2 cellular contexts compared by ENCODE assay signal in the genomic region with DNA sequence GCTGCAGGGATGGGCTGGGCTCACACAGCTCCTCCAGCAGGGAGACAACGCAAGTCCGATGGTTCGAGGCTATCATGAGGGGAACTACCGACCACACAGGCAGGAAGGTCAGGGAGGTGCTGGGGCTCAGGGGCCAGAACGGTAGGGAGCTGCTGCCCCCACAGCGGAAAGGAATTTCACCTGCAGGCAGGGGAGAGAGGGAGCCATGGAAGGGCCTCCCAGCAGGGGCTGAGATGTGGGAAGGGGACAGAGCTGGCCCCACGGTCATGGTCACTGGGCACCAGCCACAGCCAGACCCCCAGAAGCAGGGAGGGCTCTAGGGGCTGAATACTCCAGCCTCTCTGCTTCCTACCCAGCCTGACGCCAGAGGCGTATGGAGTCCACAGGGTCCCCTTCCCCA.
TF ChIP-seq lines count a peak whose summit lies in the region.

No MANE protein-coding gene starts in this region.

TF ChIP-seq in IMR-90, 13 proteins besides CTCF, POLR2A, EP300 and RAD21:
- TF ChIP-seq RFX5 (IDR thresholded peaks at IDR 0.05; ENCODE audit: low read depth, low read length) (no peak), MAFK (IDR thresholded peaks at IDR 0.05; ENCODE audit: low read depth, low read length) (no peak), MAZ (IDR thresholded peaks at IDR 0.05; ENCODE audit: borderline replicate concordance, low read depth, low read length) (no peak), ELK1 (IDR thresholded peaks at IDR 0.05; ENCODE audit: borderline replicate concordance, low read depth, low read length) (no peak), BHLHE40 (IDR thresholded peaks at IDR 0.05; ENCODE audit: low read depth, low read length) (no peak), CHD1 (IDR thresholded peaks at IDR 0.05; ENCODE audit: low read depth, low read length) (no peak), CEBPB (IDR thresholded peaks at IDR 0.05; ENCODE audit: low read depth, low read length) (no peak), SMC3 (IDR thresholded peaks at IDR 0.05; ENCODE audit: low read depth, low read length) (no peak), MXI1 (IDR thresholded peaks at IDR 0.05; ENCODE audit: borderline replicate concordance, low read depth, low read length) (no peak), FOS (IDR thresholded peaks at IDR 0.05; ENCODE audit: low read depth, low read length) (no peak), NFE2L2 (IDR thresholded peaks at IDR 0.05; ENCODE audit: low read depth, low read length) (no peak), RCOR1 (IDR thresholded peaks at IDR 0.05; ENCODE audit: insufficient replicate concordance, low read length) (no peak)
- TF ChIP-seq, protein P1, sequence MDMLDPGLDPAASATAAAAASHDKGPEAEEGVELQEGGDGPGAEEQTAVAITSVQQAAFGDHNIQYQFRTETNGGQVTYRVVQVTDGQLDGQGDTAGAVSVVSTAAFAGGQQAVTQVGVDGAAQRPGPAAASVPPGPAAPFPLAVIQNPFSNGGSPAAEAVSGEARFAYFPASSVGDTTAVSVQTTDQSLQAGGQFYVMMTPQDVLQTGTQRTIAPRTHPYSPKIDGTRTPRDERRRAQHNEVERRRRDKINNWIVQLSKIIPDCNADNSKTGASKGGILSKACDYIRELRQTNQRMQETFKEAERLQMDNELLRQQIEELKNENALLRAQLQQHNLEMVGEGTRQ (IDR thresholded peaks at IDR 0.05; ENCODE audit: low read depth, low read length): no peak
TF ChIP-seq in IMR-90: peak in this region for 0.

TF ChIP-seq in H1, 55 proteins besides CTCF, POLR2A, EP300 and RAD21:
- TF ChIP-seq BCL11A (IDR thresholded peaks at IDR 0.05; ENCODE audit: low read depth in 2 of 2, low read length in 2 of 2) (no peak), SAP30 (IDR thresholded peaks at IDR 0.05; ENCODE audit: insufficient read depth, insufficient replicate concordance, low read length) (no peak), TAF1 (IDR thresholded peaks at IDR 0.05; ENCODE audit: low read depth, low read length) (no peak), HDAC2 (IDR thresholded peaks at IDR 0.05; ENCODE audit: borderline replicate concordance in 1 of 2, low read depth in 2 of 2, low read length in 2 of 2) (no peak), YY1 (IDR thresholded peaks at IDR 0.05; ENCODE audit: low read depth, low read length) (no peak), MAFK (IDR thresholded peaks at IDR 0.05; ENCODE audit: low read depth, low read length) (no peak), SRF (IDR thresholded peaks at IDR 0.05; ENCODE audit: low read depth, low read length) (no peak), NRF1 (IDR thresholded peaks at IDR 0.05; ENCODE audit: low read depth, low read length) (no peak), RNF2 (IDR thresholded peaks at IDR 0.05; ENCODE audit: borderline replicate concordance, low read depth, low read length, missing control alignments, poor library complexity, severe bottlenecking) (no peak), BACH1 (IDR thresholded peaks at IDR 0.05; ENCODE audit: low read length) (no peak), TAF7 (optimal IDR thresholded peaks at IDR 0.05; ENCODE audit: borderline replicate concordance, low read depth, low read length) (no peak), CREB1 (IDR thresholded peaks at IDR 0.05) (no peak), PHF8 (conservative IDR thresholded peaks at IDR 0.05; ENCODE audit: low read depth, low read length) (no peak), HDAC6 (IDR thresholded peaks at IDR 0.05; ENCODE audit: low read depth, low read length) (no peak)
- TF ChIP-seq, protein P2, sequence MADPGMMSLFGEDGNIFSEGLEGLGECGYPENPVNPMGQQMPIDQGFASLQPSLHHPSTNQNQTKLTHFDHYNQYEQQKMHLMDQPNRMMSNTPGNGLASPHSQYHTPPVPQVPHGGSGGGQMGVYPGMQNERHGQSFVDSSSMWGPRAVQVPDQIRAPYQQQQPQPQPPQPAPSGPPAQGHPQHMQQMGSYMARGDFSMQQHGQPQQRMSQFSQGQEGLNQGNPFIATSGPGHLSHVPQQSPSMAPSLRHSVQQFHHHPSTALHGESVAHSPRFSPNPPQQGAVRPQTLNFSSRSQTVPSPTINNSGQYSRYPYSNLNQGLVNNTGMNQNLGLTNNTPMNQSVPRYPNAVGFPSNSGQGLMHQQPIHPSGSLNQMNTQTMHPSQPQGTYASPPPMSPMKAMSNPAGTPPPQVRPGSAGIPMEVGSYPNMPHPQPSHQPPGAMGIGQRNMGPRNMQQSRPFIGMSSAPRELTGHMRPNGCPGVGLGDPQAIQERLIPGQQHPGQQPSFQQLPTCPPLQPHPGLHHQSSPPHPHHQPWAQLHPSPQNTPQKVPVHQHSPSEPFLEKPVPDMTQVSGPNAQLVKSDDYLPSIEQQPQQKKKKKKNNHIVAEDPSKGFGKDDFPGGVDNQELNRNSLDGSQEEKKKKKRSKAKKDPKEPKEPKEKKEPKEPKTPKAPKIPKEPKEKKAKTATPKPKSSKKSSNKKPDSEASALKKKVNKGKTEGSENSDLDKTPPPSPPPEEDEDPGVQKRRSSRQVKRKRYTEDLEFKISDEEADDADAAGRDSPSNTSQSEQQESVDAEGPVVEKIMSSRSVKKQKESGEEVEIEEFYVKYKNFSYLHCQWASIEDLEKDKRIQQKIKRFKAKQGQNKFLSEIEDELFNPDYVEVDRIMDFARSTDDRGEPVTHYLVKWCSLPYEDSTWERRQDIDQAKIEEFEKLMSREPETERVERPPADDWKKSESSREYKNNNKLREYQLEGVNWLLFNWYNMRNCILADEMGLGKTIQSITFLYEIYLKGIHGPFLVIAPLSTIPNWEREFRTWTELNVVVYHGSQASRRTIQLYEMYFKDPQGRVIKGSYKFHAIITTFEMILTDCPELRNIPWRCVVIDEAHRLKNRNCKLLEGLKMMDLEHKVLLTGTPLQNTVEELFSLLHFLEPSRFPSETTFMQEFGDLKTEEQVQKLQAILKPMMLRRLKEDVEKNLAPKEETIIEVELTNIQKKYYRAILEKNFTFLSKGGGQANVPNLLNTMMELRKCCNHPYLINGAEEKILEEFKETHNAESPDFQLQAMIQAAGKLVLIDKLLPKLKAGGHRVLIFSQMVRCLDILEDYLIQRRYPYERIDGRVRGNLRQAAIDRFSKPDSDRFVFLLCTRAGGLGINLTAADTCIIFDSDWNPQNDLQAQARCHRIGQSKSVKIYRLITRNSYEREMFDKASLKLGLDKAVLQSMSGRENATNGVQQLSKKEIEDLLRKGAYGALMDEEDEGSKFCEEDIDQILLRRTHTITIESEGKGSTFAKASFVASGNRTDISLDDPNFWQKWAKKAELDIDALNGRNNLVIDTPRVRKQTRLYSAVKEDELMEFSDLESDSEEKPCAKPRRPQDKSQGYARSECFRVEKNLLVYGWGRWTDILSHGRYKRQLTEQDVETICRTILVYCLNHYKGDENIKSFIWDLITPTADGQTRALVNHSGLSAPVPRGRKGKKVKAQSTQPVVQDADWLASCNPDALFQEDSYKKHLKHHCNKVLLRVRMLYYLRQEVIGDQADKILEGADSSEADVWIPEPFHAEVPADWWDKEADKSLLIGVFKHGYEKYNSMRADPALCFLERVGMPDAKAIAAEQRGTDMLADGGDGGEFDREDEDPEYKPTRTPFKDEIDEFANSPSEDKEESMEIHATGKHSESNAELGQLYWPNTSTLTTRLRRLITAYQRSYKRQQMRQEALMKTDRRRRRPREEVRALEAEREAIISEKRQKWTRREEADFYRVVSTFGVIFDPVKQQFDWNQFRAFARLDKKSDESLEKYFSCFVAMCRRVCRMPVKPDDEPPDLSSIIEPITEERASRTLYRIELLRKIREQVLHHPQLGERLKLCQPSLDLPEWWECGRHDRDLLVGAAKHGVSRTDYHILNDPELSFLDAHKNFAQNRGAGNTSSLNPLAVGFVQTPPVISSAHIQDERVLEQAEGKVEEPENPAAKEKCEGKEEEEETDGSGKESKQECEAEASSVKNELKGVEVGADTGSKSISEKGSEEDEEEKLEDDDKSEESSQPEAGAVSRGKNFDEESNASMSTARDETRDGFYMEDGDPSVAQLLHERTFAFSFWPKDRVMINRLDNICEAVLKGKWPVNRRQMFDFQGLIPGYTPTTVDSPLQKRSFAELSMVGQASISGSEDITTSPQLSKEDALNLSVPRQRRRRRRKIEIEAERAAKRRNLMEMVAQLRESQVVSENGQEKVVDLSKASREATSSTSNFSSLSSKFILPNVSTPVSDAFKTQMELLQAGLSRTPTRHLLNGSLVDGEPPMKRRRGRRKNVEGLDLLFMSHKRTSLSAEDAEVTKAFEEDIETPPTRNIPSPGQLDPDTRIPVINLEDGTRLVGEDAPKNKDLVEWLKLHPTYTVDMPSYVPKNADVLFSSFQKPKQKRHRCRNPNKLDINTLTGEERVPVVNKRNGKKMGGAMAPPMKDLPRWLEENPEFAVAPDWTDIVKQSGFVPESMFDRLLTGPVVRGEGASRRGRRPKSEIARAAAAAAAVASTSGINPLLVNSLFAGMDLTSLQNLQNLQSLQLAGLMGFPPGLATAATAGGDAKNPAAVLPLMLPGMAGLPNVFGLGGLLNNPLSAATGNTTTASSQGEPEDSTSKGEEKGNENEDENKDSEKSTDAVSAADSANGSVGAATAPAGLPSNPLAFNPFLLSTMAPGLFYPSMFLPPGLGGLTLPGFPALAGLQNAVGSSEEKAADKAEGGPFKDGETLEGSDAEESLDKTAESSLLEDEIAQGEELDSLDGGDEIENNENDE (IDR thresholded peaks at IDR 0.05; ENCODE audit: insufficient replicate concordance, low read length): no peak
- TF ChIP-seq, protein P1 (IDR thresholded peaks at IDR 0.05; ENCODE audit: low read length): no peak
